Comparison of ENCODE assay signal across 1 cellular context in genomic region chr5:53560506-53561191, GRCh38.
TF ChIP-seq lines count a peak whose summit lies in the region.

Gene NDUFS4, plus strand, starts transcription at chr5:53560639. Its CDS starts 24 bp downstream, at chr5:53560663.

TF ChIP-seq in HepG2, 621 proteins besides CTCF, POLR2A, EP300 and RAD21 (continued from another document and continues in another):
- TF ChIP-seq RERE (CRISPR knock-in tag; IDR thresholded peaks at IDR 0.05; ENCODE audit: low read depth) (peak; percentile 35; the same call in 1 of the 2 replicates), PCBP2 (optimal IDR thresholded peaks at IDR 0.05; ENCODE audit: low read depth, low read length, poor library complexity, severe bottlenecking) (no peak), FOXO4 (CRISPR knock-in tag; conservative IDR thresholded peaks at IDR 0.05) (no peak), THRA (CRISPR knock-in tag; IDR thresholded peaks at IDR 0.05; ENCODE audit: borderline replicate concordance) (peak; percentile 94), SAFB2 (CRISPR knock-in tag; IDR thresholded peaks at IDR 0.05; ENCODE audit: borderline replicate concordance, low read depth) (no peak), TOE1 (CRISPR knock-in tag; IDR thresholded peaks at IDR 0.05) (peak; percentile 43; the same call in 1 of the 2 replicates), NFKBIZ (CRISPR knock-in tag; IDR thresholded peaks at IDR 0.05) (no peak), ZNF841 (CRISPR knock-in tag; IDR thresholded peaks at IDR 0.05; ENCODE audit: borderline replicate concordance) (peak; percentile 74; the same call in 1 of the 2 replicates), ZNF761 (CRISPR knock-in tag; conservative IDR thresholded peaks at IDR 0.05) (no peak), GLMP (CRISPR knock-in tag; IDR thresholded peaks at IDR 0.05; ENCODE audit: borderline replicate concordance) (no peak), NFYB (CRISPR knock-in tag; IDR thresholded peaks at IDR 0.05) (no peak), SP1 (IDR thresholded peaks at IDR 0.05) (no peak), SP1 (CRISPR knock-in tag; IDR thresholded peaks at IDR 0.05) (peak; percentile 51; the same call in 1 of the 2 replicates), ZNF704 (CRISPR knock-in tag; IDR thresholded peaks at IDR 0.05; ENCODE audit: borderline replicate concordance) (no peak), ZNF629 (CRISPR knock-in tag; conservative IDR thresholded peaks at IDR 0.05) (peak; percentile 23; the same call in 1 of the 2 replicates), CREBL2 (CRISPR knock-in tag; IDR thresholded peaks at IDR 0.05; ENCODE audit: borderline replicate concordance) (no peak), ARID3A (IDR thresholded peaks at IDR 0.05; ENCODE audit: low read depth, low read length) (0 out of 2 replicates have a peak, but pooled peaks have one; percentile 61), TMF1 (CRISPR knock-in tag; IDR thresholded peaks at IDR 0.05; ENCODE audit: low read depth) (no peak), CAMTA2 (CRISPR knock-in tag; IDR thresholded peaks at IDR 0.05; ENCODE audit: borderline replicate concordance) (no peak), FOSL2 (CRISPR knock-in tag; IDR thresholded peaks at IDR 0.05) (no peak), CEBPG (CRISPR knock-in tag; IDR thresholded peaks at IDR 0.05) (peak; percentile 100), ZFP62 (CRISPR knock-in tag; IDR thresholded peaks at IDR 0.05) (no peak), ZNF430 (CRISPR knock-in tag; IDR thresholded peaks at IDR 0.05) (no peak; the same call in 1 of the 2 replicates), RBM39 (IDR thresholded peaks at IDR 0.05; ENCODE audit: low read depth, low read length, poor library complexity, severe bottlenecking) (no peak), ZNF121 (CRISPR knock-in tag; IDR thresholded peaks at IDR 0.05) (no peak), ZKSCAN1 (IDR thresholded peaks at IDR 0.05; ENCODE audit: low read length) (no peak), U2AF1 (optimal IDR thresholded peaks at IDR 0.05; ENCODE audit: low read depth, low read length) (no peak), ZNF747 (CRISPR knock-in tag; IDR thresholded peaks at IDR 0.05; ENCODE audit: borderline replicate concordance) (no peak), ZMYM2 (CRISPR knock-in tag; IDR thresholded peaks at IDR 0.05) (no peak), ZMYM4 (CRISPR knock-in tag; IDR thresholded peaks at IDR 0.05) (peak; percentile 95), ZNF530 (CRISPR knock-in tag; IDR thresholded peaks at IDR 0.05; ENCODE audit: low read depth) (no peak), DMAP1 (CRISPR knock-in tag; IDR thresholded peaks at IDR 0.05) (peak; percentile 82), ZNF687 (CRISPR knock-in tag; IDR thresholded peaks at IDR 0.05) (peak; percentile 83), ZNF572 (CRISPR knock-in tag; IDR thresholded peaks at IDR 0.05) (no peak), THAP7 (CRISPR knock-in tag; IDR thresholded peaks at IDR 0.05) (peak; percentile 70; the same call in 1 of the 2 replicates), RFX3 (CRISPR knock-in tag; IDR thresholded peaks at IDR 0.05) (no peak), ZFP37 (CRISPR knock-in tag; IDR thresholded peaks at IDR 0.05; ENCODE audit: borderline replicate concordance) (no peak), ZKSCAN8 (CRISPR knock-in tag; IDR thresholded peaks at IDR 0.05; ENCODE audit: borderline replicate concordance) (no peak), ZNF253 (CRISPR knock-in tag; IDR thresholded peaks at IDR 0.05; ENCODE audit: borderline replicate concordance) (no peak), RFXAP (CRISPR knock-in tag; IDR thresholded peaks at IDR 0.05; ENCODE audit: borderline replicate concordance) (no peak), ZEB1 (IDR thresholded peaks at IDR 0.05; ENCODE audit: insufficient replicate concordance, low read depth) (no peak), MTERF4 (CRISPR knock-in tag; IDR thresholded peaks at IDR 0.05) (0 out of 2 replicates have a peak, but pooled peaks have one; percentile 22), ZNF451 (CRISPR knock-in tag; IDR thresholded peaks at IDR 0.05) (no peak)
